In the genomic region with DNA sequence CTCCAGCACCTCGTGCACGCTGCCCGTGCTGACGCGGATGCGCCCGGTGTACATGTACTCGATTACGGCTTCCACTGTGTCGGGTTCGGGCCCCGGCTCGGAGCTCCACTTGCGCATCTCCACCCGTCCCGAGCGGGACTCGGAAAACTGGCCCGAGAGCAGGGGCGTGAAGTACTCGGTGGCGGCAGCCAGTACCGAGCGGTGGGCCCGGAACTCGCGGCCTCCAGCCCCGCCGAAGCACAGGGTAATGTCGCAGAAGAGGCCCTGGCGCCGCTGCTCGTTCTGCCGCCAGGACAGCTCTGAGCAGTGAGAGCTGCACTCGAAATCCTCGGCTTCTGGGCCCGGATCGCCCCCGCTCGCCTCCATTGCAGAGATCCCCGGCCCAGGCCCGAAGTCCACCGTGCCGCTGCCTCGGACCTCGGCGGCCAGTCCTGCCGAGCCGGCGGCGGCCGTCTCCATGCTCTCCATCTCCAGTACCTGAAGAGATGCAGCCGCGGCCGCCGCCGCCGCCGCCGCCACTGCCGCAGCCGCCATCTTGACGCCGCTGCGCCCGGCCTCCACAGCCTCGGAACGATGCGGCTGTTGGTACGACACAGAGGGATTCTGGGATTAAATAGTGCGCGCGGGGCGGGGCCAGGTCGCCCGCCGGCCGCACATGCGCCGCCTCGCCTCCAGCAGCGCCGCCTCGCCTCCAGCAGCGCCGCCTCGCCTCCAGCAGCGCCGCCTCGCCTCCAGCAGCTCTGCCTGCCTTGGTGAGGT, we compare ENCODE assay signal across 1 cellular context.
A peak's percentile ranks its signal among the peaks of the same experiment; 100 is the strongest.
TF ChIP-seq lines count a peak whose summit lies in the region.

A gene with protein sequence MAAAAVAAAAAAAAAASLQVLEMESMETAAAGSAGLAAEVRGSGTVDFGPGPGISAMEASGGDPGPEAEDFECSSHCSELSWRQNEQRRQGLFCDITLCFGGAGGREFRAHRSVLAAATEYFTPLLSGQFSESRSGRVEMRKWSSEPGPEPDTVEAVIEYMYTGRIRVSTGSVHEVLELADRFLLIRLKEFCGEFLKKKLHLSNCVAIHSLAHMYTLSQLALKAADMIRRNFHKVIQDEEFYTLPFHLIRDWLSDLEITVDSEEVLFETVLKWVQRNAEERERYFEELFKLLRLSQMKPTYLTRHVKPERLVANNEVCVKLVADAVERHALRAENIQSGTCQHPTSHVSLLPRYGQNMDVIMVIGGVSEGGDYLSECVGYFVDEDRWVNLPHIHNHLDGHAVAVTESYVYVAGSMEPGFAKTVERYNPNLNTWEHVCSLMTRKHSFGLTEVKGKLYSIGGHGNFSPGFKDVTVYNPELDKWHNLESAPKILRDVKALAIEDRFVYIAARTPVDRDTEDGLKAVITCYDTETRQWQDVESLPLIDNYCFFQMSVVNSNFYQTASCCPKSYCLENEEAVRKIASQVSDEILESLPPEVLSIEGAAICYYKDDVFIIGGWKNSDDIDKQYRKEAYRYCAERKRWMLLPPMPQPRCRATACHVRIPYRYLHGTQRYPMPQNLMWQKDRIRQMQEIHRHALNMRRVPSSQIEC (minus strand): TSS at position 587 of the 759 bp plus-strand sequence. CDS start 53 bp downstream, at position 534.

TF ChIP-seq in HepG2, 621 proteins besides CTCF, POLR2A, EP300 and RAD21 (continued from another document and continues in another):
- TF ChIP-seq, protein P1, sequence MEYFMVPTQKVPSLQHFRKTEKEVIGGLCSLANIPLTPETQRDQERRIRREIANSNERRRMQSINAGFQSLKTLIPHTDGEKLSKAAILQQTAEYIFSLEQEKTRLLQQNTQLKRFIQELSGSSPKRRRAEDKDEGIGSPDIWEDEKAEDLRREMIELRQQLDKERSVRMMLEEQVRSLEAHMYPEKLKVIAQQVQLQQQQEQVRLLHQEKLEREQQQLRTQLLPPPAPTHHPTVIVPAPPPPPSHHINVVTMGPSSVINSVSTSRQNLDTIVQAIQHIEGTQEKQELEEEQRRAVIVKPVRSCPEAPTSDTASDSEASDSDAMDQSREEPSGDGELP (IDR thresholded peaks at IDR 0.05; ENCODE audit: borderline replicate concordance, low read depth), result peak; percentile 60; the same call in 1 of the 2 replicates
- TF ChIP-seq ATF7-NPFF (CRISPR knock-in tag; IDR thresholded peaks at IDR 0.05; ENCODE audit: low read depth) (peak; percentile 13; the same call in 1 of the 2 replicates), RCOR2 (CRISPR knock-in tag; IDR thresholded peaks at IDR 0.05) (no peak; the same call in 1 of the 2 replicates), SALL2 (CRISPR knock-in tag; IDR thresholded peaks at IDR 0.05) (peak; percentile 46; the same call in 1 of the 2 replicates), ZNF550 (CRISPR knock-in tag; IDR thresholded peaks at IDR 0.05; ENCODE audit: borderline replicate concordance) (no peak), ZNF367 (CRISPR knock-in tag; IDR thresholded peaks at IDR 0.05; ENCODE audit: borderline replicate concordance) (no peak), POLR2G (IDR thresholded peaks at IDR 0.05; ENCODE audit: low read depth, low read length) (peak; percentile 99), RNF2 (conservative IDR thresholded peaks at IDR 0.05; ENCODE audit: low read depth) (0 out of 2 replicates have a peak, but pooled peaks have one; percentile 67), ZNF264 (CRISPR knock-in tag; IDR thresholded peaks at IDR 0.05) (no peak), ZNF747 (CRISPR knock-in tag; IDR thresholded peaks at IDR 0.05; ENCODE audit: borderline replicate concordance) (peak; percentile 84), NFATC3 (CRISPR knock-in tag; IDR thresholded peaks at IDR 0.05) (0 out of 2 replicates have a peak, but pooled peaks have one; percentile 65), ZNF841 (CRISPR knock-in tag; IDR thresholded peaks at IDR 0.05; ENCODE audit: borderline replicate concordance) (no peak), MYC (CRISPR knock-in tag; IDR thresholded peaks at IDR 0.05; ENCODE audit: borderline replicate concordance) (peak; percentile 71), ZFP62 (CRISPR knock-in tag; IDR thresholded peaks at IDR 0.05) (no peak), THAP11 (CRISPR knock-in tag; IDR thresholded peaks at IDR 0.05) (peak; percentile 87), ZNF674 (CRISPR knock-in tag; IDR thresholded peaks at IDR 0.05; ENCODE audit: low read depth) (no peak), ZNF431 (CRISPR knock-in tag; IDR thresholded peaks at IDR 0.05; ENCODE audit: borderline replicate concordance, low read depth) (peak; percentile 79), AHR (CRISPR knock-in tag; IDR thresholded peaks at IDR 0.05) (no peak; the same call in 1 of the 2 replicates), ZFP36L1 (CRISPR knock-in tag; IDR thresholded peaks at IDR 0.05) (no peak), ZNF256 (CRISPR knock-in tag; conservative IDR thresholded peaks at IDR 0.05) (peak; percentile 80; the same call in 1 of the 2 replicates), SMYD3 (CRISPR knock-in tag; IDR thresholded peaks at IDR 0.05) (peak; percentile 88), ONECUT2 (CRISPR knock-in tag; IDR thresholded peaks at IDR 0.05) (no peak), MLLT10 (CRISPR knock-in tag; IDR thresholded peaks at IDR 0.05) (no peak), ZNF224 (CRISPR knock-in tag; IDR thresholded peaks at IDR 0.05) (no peak), PHF20 (CRISPR knock-in tag; IDR thresholded peaks at IDR 0.05) (peak; percentile 69; the same call in 1 of the 2 replicates), ZMYM2 (CRISPR knock-in tag; IDR thresholded peaks at IDR 0.05) (no peak), ZSCAN25 (CRISPR knock-in tag; IDR thresholded peaks at IDR 0.05) (no peak; the same call in 1 of the 2 replicates), SAP130 (CRISPR knock-in tag; IDR thresholded peaks at IDR 0.05; ENCODE audit: low read depth) (peak; percentile 83), KMT2A (CRISPR knock-in tag; IDR thresholded peaks at IDR 0.05) (peak; percentile 94), NCOR1 (IDR thresholded peaks at IDR 0.05; ENCODE audit: borderline replicate concordance, low read length) (no peak), ZNF350 (CRISPR knock-in tag; IDR thresholded peaks at IDR 0.05; ENCODE audit: borderline replicate concordance, low read depth) (no peak)
- TF ChIP-seq, protein P2, sequence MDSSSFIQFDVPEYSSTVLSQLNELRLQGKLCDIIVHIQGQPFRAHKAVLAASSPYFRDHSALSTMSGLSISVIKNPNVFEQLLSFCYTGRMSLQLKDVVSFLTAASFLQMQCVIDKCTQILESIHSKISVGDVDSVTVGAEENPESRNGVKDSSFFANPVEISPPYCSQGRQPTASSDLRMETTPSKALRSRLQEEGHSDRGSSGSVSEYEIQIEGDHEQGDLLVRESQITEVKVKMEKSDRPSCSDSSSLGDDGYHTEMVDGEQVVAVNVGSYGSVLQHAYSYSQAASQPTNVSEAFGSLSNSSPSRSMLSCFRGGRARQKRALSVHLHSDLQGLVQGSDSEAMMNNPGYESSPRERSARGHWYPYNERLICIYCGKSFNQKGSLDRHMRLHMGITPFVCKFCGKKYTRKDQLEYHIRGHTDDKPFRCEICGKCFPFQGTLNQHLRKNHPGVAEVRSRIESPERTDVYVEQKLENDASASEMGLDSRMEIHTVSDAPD (CRISPR knock-in tag; IDR thresholded peaks at IDR 0.05), result 0 out of 2 replicates have a peak, but pooled peaks have one; percentile 61
- TF ChIP-seq, protein P3, sequence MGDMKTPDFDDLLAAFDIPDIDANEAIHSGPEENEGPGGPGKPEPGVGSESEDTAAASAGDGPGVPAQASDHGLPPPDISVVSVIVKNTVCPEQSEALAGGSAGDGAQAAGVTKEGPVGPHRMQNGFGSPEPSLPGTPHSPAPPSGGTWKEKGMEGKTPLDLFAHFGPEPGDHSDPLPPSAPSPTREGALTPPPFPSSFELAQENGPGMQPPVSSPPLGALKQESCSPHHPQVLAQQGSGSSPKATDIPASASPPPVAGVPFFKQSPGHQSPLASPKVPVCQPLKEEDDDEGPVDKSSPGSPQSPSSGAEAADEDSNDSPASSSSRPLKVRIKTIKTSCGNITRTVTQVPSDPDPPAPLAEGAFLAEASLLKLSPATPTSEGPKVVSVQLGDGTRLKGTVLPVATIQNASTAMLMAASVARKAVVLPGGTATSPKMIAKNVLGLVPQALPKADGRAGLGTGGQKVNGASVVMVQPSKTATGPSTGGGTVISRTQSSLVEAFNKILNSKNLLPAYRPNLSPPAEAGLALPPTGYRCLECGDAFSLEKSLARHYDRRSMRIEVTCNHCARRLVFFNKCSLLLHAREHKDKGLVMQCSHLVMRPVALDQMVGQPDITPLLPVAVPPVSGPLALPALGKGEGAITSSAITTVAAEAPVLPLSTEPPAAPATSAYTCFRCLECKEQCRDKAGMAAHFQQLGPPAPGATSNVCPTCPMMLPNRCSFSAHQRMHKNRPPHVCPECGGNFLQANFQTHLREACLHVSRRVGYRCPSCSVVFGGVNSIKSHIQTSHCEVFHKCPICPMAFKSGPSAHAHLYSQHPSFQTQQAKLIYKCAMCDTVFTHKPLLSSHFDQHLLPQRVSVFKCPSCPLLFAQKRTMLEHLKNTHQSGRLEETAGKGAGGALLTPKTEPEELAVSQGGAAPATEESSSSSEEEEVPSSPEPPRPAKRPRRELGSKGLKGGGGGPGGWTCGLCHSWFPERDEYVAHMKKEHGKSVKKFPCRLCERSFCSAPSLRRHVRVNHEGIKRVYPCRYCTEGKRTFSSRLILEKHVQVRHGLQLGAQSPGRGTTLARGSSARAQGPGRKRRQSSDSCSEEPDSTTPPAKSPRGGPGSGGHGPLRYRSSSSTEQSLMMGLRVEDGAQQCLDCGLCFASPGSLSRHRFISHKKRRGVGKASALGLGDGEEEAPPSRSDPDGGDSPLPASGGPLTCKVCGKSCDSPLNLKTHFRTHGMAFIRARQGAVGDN (CRISPR knock-in tag; IDR thresholded peaks at IDR 0.05), result peak; percentile 96
- TF ChIP-seq, protein P4, sequence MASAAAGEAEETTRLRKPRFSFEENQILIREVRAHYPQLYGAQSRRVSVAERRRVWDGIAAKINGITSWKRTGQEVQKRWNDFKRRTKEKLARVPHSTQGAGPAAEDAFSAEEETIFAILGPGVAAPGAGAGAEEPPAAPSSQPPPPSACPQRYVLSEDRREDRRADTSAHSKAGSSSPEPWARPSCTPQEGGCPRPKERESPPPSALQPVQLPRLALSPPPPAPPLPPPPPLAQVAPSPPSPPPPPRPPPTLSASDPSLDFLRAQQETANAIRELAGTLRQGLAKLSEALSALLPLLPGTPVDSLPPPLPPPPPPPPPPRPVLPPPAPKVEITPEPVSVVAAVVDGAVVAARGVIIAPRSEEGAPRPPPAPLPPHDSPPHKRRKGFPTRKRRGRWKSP (CRISPR knock-in tag; IDR thresholded peaks at IDR 0.05), result peak; percentile 92
- TF ChIP-seq, protein P5, sequence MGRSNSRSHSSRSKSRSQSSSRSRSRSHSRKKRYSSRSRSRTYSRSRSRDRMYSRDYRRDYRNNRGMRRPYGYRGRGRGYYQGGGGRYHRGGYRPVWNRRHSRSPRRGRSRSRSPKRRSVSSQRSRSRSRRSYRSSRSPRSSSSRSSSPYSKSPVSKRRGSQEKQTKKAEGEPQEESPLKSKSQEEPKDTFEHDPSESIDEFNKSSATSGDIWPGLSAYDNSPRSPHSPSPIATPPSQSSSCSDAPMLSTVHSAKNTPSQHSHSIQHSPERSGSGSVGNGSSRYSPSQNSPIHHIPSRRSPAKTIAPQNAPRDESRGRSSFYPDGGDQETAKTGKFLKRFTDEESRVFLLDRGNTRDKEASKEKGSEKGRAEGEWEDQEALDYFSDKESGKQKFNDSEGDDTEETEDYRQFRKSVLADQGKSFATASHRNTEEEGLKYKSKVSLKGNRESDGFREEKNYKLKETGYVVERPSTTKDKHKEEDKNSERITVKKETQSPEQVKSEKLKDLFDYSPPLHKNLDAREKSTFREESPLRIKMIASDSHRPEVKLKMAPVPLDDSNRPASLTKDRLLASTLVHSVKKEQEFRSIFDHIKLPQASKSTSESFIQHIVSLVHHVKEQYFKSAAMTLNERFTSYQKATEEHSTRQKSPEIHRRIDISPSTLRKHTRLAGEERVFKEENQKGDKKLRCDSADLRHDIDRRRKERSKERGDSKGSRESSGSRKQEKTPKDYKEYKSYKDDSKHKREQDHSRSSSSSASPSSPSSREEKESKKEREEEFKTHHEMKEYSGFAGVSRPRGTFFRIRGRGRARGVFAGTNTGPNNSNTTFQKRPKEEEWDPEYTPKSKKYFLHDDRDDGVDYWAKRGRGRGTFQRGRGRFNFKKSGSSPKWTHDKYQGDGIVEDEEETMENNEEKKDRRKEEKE (IDR thresholded peaks at IDR 0.05), result no peak
- TF ChIP-seq, protein P6, sequence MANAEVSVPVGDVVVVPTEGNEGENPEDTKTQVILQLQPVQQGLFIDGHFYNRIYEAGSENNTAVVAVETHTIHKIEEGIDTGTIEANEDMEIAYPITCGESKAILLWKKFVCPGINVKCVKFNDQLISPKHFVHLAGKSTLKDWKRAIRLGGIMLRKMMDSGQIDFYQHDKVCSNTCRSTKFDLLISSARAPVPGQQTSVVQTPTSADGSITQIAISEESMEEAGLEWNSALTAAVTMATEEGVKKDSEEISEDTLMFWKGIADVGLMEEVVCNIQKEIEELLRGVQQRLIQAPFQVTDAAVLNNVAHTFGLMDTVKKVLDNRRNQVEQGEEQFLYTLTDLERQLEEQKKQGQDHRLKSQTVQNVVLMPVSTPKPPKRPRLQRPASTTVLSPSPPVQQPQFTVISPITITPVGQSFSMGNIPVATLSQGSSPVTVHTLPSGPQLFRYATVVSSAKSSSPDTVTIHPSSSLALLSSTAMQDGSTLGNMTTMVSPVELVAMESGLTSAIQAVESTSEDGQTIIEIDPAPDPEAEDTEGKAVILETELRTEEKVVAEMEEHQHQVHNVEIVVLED (CRISPR knock-in tag; IDR thresholded peaks at IDR 0.05; ENCODE audit: borderline replicate concordance), result peak; percentile 88
- TF ChIP-seq, protein P7, sequence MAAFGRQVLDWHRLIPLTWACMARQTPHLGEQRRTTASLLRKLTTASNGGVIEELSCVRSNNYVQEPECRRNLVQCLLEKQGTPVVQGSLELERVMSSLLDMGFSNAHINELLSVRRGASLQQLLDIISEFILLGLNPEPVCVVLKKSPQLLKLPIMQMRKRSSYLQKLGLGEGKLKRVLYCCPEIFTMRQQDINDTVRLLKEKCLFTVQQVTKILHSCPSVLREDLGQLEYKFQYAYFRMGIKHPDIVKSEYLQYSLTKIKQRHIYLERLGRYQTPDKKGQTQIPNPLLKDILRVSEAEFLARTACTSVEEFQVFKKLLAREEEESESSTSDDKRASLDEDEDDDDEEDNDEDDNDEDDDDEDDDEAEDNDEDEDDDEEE (CRISPR knock-in tag; IDR thresholded peaks at IDR 0.05), result peak; percentile 65; the same call in 1 of the 2 replicates
- TF ChIP-seq, protein P8, sequence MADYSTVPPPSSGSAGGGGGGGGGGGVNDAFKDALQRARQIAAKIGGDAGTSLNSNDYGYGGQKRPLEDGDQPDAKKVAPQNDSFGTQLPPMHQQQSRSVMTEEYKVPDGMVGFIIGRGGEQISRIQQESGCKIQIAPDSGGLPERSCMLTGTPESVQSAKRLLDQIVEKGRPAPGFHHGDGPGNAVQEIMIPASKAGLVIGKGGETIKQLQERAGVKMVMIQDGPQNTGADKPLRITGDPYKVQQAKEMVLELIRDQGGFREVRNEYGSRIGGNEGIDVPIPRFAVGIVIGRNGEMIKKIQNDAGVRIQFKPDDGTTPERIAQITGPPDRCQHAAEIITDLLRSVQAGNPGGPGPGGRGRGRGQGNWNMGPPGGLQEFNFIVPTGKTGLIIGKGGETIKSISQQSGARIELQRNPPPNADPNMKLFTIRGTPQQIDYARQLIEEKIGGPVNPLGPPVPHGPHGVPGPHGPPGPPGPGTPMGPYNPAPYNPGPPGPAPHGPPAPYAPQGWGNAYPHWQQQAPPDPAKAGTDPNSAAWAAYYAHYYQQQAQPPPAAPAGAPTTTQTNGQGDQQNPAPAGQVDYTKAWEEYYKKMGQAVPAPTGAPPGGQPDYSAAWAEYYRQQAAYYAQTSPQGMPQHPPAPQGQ (CRISPR knock-in tag; IDR thresholded peaks at IDR 0.05; ENCODE audit: borderline replicate concordance), result no peak
- TF ChIP-seq, protein P9, sequence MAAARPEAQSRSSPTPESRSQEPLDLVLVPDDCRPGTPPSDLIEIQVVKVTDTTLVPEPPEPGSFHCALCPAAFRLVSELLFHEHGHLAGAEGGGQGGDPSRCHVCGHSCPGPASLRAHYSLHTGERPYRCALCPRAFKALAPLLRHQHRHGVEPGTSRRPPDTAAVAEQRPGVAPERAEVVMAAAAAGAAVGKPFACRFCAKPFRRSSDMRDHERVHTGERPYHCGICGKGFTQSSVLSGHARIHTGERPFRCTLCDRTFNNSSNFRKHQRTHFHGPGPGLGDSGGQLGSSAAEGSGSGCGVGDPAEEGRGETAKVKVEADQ (CRISPR knock-in tag; IDR thresholded peaks at IDR 0.05; ENCODE audit: borderline replicate concordance), result no peak
